Comparison of ENCODE assay signal across 8 cellular contexts in the genomic region with DNA sequence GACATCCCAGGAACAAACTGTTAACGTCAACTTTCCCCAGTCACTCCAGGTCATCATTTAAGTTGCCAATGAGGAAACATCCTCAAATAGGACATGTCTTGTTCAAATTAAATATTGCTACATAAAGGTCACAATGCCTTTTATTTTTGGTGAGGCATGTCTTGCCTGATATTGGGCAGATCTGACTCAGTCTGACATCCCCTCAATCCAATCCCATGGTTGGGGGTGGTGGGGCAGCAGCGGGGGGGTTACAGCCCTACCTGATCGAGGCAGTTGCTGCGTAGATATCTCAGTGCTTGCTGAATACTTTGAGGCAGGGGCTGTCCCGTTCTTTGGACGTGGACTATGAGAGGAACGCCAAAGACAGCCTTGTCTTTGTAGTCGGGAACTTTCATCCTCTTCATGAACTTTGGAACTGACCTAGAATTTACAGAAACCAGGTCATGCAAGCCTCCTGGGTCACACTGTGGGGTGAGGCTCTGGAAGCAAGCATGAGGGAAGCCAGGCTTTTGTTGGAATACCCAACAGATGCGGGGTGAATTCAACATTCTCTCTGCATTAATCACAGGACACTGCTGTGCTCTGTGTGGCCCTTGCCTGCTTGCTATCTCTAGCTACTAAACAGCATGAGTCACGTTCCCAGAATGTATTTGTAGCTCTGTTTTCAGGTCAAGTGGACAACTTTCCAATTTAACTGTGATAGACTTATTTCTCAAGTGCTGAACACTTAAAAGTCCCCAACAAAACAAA.
A peak's percentile ranks its signal among the peaks of the same experiment; 100 is the strongest.
DNase-seq lines count a peak whose midpoint lies in the region; ATAC-seq and TF ChIP-seq lines count a peak whose summit lies in the region.

No MANE protein-coding gene starts in this region.

- H3K9me3 ChIP-seq in BE2C (no peaks in the 10 kb centered on the region), esophagus squamous epithelium (no peaks in the 10 kb centered on the region)

- peaks cover 14% of the 10 kb centered on the region for H3K4me1 ChIP-seq in BE2C
- peaks cover 6 to 56% (median 19%) of the 10 kb centered on the region in 3 donors for H3K4me1 ChIP-seq in esophagus squamous epithelium

- no peak overlapping the region for H3K4me3 Mint-ChIP-seq in neural crest cell
- H3K4me3 Mint-ChIP-seq in activated CD4-positive, alpha-beta memory T cell treated with anti-CD3 and anti-CD28 coated beads, Interleukin-2, amount 10 ng/mL, durations not matched to agents 7 days and 5 days = no peak overlapping the region
- H3K4me3 Mint-ChIP-seq in glutamatergic neuron (ENCODE audit: unreplicated experiment) = no peak overlapping the region

- POLR2A ChIA-PET in activated CD4-positive, alpha-beta memory T cell treated with anti-CD3 and anti-CD28 coated beads, Interleukin-2, amount 10 ng/mL, durations not matched to agents 7 days and 5 days (lab: Charles Lee) = no interaction called here

- peaks cover 27% of the 10 kb centered on the region for H3K4me1 Mint-ChIP-seq in neural crest cell
- peaks cover 15% of the 10 kb centered on the region for H3K4me1 Mint-ChIP-seq in activated CD4-positive, alpha-beta memory T cell treated with anti-CD3 and anti-CD28 coated beads, Interleukin-2, amount 10 ng/mL, durations not matched to agents 7 days and 5 days
- H3K4me1 Mint-ChIP-seq in glutamatergic neuron (ENCODE audit: low read depth, unreplicated experiment) = peaks cover 3% of the 10 kb centered on the region

- intact Hi-C loops in esophagus squamous epithelium (cut with DNase I) = no loop called here

- H3K36me3 Mint-ChIP-seq in neural crest cell (ENCODE audit: low read depth) (peaks cover 33% of the 10 kb centered on the region), glutamatergic neuron (ENCODE audit: unreplicated experiment) (peaks cover 13% of the 10 kb centered on the region)
- H3K36me3 Mint-ChIP-seq in activated CD4-positive, alpha-beta memory T cell treated with anti-CD3 and anti-CD28 coated beads, Interleukin-2, amount 10 ng/mL, durations not matched to agents 7 days and 5 days (ENCODE audit: low read depth) = no peaks in the 10 kb centered on the region

- H3K27me3 Mint-ChIP-seq in neural crest cell (ENCODE audit: low read depth) (no peaks in the 10 kb centered on the region), glutamatergic neuron (ENCODE audit: unreplicated experiment) (no peaks in the 10 kb centered on the region)
- H3K27me3 Mint-ChIP-seq in activated CD4-positive, alpha-beta memory T cell treated with anti-CD3 and anti-CD28 coated beads, Interleukin-2, amount 10 ng/mL, durations not matched to agents 7 days and 5 days = no peaks in the 10 kb centered on the region

- peak overlapping the region; percentile 60 to 92 (median 78) for H3K27ac ChIP-seq in esophagus squamous epithelium

- H3K36me3 ChIP-seq in BE2C (peaks cover 4% of the 10 kb centered on the region; the same call in 1 of the 2 replicates), esophagus squamous epithelium (peaks cover 0 to 16% (median 4%) of the 10 kb centered on the region in 3 donors)

- no peak for ATAC-seq in HG03095 (IDR thresholded peaks at IDR 0.05; ENCODE audit: unreplicated experiment)

- no peak for TF ChIP-seq POLR2A in esophagus squamous epithelium (IDR thresholded peaks at IDR 0.05)

- TF ChIP-seq CTCF in BE2C (IDR thresholded peaks at IDR 0.05; ENCODE audit: low read depth, low read length) (no peak), esophagus squamous epithelium (IDR thresholded peaks at IDR 0.05) (no peak), neural crest cell (conservative IDR thresholded peaks at IDR 0.05) (no peak), glutamatergic neuron (IDR thresholded peaks at IDR 0.05; ENCODE audit: partially characterized antibody, unreplicated experiment) (no peak)

- no peaks in the 10 kb centered on the region for H3K9me3 Mint-ChIP-seq in neural crest cell
- H3K9me3 Mint-ChIP-seq in activated CD4-positive, alpha-beta memory T cell treated with anti-CD3 and anti-CD28 coated beads, Interleukin-2, amount 10 ng/mL, durations not matched to agents 7 days and 5 days = no peaks in the 10 kb centered on the region
- H3K9me3 Mint-ChIP-seq in glutamatergic neuron (ENCODE audit: unreplicated experiment) = no peaks in the 10 kb centered on the region

- CTCF ChIA-PET in activated CD4-positive, alpha-beta memory T cell treated with anti-CD3 and anti-CD28 coated beads, Interleukin-2, amount 10 ng/mL, durations not matched to agents 7 days and 5 days (lab: Charles Lee) = no interaction called here

- no peak overlapping the region for H3K4me3 ChIP-seq in BE2C (ENCODE audit: low read depth, low read length)
- peak overlapping the region in 1 of 4 donors; percentile 16 for H3K4me3 ChIP-seq in esophagus squamous epithelium

- peak; percentile 59 for DNase-seq in BE2C
- peak; percentile 26 to 80 for DNase-seq in NCI-H446 (lab: John Stamatoyannopoulos, UW)
- DNase-seq in esophagus squamous epithelium (lab: John Stamatoyannopoulos, UW) = no peak
- no peak for DNase-seq in neural crest cell (ENCODE audit: low read depth, low spot score)
- no peak for DNase-seq in activated CD4-positive, alpha-beta memory T cell treated with anti-CD3 and anti-CD28 coated beads, Interleukin-2, amount 10 ng/mL, durations not matched to agents 7 days and 5 days
- no peak for DNase-seq in glutamatergic neuron
- DNase-seq in activated T-cell treated with anti-CD3 and anti-CD28 coated beads, Interleukin-2, amount 50 U/mL, for 48 hours = no peak

- H3K27ac Mint-ChIP-seq in neural crest cell (ENCODE audit: unreplicated experiment) (peak overlapping the region; percentile 81), glutamatergic neuron (ENCODE audit: unreplicated experiment) (no peak overlapping the region)
- H3K27ac Mint-ChIP-seq in activated CD4-positive, alpha-beta memory T cell treated with anti-CD3 and anti-CD28 coated beads, Interleukin-2, amount 10 ng/mL, durations not matched to agents 7 days and 5 days = no peak overlapping the region

- WGBS in esophagus squamous epithelium, 2 donors = 47 to 53% methylated on average over 5 to 9 of the region's 10 CpGs

- no peaks in the 10 kb centered on the region for H3K27me3 ChIP-seq in BE2C
- H3K27me3 ChIP-seq in esophagus squamous epithelium = no peaks in the 10 kb centered on the region

Comparison
In these comparisons a context has a peak if more than half of its experiments do, and no peak if none do; other contexts are left out.
1. DNase-seq: peak in BE2C (single experiment) and NCI-H446 (2 of 2); none in esophagus squamous epithelium (single experiment), neural crest cell (single experiment), activated CD4-positive, alpha-beta memory T cell treated with anti-CD3 and anti-CD28 coated beads, Interleukin-2, amount 10 ng/mL, durations not matched to agents 7 days and 5 days (single experiment), glutamatergic neuron (single experiment) and activated T-cell treated with anti-CD3 and anti-CD28 coated beads, Interleukin-2, amount 50 U/mL, for 48 hours (0 of 2).